ENCODE assay signal across 9 cellular contexts in the genomic region with DNA sequence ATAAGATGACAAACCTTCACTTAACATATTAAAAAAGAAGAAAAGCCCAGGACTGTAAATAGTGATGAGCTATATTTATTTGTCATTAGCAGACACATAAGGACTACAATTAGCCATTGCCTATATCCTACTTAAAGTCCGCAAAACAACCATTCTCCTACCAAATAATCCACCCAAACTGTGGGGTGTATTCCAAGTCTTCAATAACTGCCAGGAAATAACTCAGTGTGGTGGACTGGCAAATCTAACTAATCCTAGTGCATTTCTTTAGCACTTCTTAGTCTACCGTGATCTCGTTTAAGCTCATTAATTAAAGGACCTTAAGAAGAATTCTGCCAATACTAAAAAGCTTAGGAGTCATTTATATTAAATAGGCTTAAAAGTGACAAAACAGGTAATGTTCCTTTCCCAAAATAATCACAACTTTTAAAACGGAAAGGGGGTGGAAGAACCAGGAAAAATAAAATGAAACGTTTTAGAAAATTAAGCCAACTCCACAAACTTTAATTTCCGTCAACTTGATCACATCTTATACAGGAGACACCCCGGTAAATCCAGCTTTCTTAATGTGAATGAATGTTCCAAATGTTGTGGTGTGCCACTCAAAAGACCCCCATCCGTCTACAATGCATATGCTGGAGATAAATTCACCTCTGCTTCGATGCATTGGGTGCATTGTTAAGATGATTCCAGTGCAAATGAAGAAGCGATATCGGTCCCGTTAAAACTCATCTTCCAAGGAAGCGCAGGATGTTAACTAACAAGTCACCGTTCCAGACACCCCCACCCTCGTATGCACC. TPM values are rescaled to one million over a fixed set of nuclear protein-coding genes. Genes with fewer than 3 reads are reported as not detected.
DNase-seq lines count a peak whose midpoint lies in the region; ATAC-seq, FAIRE-seq and TF ChIP-seq lines count a peak whose summit lies in the region.
"Had no signal": no experiment of that assay in that cellular context is flagged by ENCODE, and none has a peak within 500 bp of the region (broad histone marks: within the 10 kb centered on the region; RNA-seq: fewer than 3 reads in every experiment).

No MANE protein-coding gene starts in this region.

- H3K36me3 ChIP-seq in kidney (ENCODE audit: control insufficient read depth in 1 of 2, insufficient read depth in 2 of 2, low read length in 2 of 2) (no peaks in the 10 kb centered on the region), subcutaneous abdominal adipose tissue (ENCODE audit: control insufficient read depth in 5 of 5, insufficient read depth in 5 of 5, low read length in 5 of 5) (no peaks in the 10 kb centered on the region)

- H3K4me3 ChIP-seq in Jurkat, Clone E6-1 (ENCODE audit: low read length), result peak overlapping the region; percentile 66
- peak overlapping the region; percentile 84 to 85 for H3K4me3 ChIP-seq in kidney (ENCODE audit: low read length in 2 of 2)
- H3K4me3 ChIP-seq in subcutaneous abdominal adipose tissue (ENCODE audit: low read depth in 1 of 5, low read length in 5 of 5), result peak overlapping the region; percentile 67 to 91 (median 86)
- H3K4me3 ChIP-seq: K562 had no signal

- H3K4me3 Mint-ChIP-seq in activated T-helper 1 cell treated with anti-CD3 and anti-CD28 coated beads, Interleukin-12 subunit alpha, Interleukin-12 subunit beta, Interleukin-2, Interleukin-4 antibody, amounts not matched to agents 30 ng/mL and 10 ng/mL and 1 ng/mL, durations not matched to agents 14 hours and 24 hours and 36 hours, result peak overlapping the region; percentile 39
- no peak overlapping the region for H3K4me3 Mint-ChIP-seq in MCF 10A (ENCODE audit: unreplicated experiment)
- H3K4me3 Mint-ChIP-seq in activated CD4-positive, alpha-beta memory T cell treated with anti-CD3 and anti-CD28 coated beads, Interleukin-2, amount 10 ng/mL, durations not matched to agents 7 days and 5 days, result no peak overlapping the region

- no TSS peak for BruUV-seq in MCF 10A (replicated peaks; lab: Mats Ljungman, UMichigan)

- DNase-seq in Jurkat, Clone E6-1 (ENCODE audit: low read depth, low spot score), result no peak
- DNase-seq in activated T-helper 1 cell treated with anti-CD3 and anti-CD28 coated beads, Interleukin-12 subunit alpha, Interleukin-12 subunit beta, Interleukin-2, Interleukin-4 antibody, amounts not matched to agents 30 ng/mL and 10 ng/mL and 1 ng/mL, durations not matched to agents 14 hours and 24 hours and 36 hours (ENCODE audit: low spot score), result no peak
- DNase-seq in kidney (no peak), MCF 10A (ENCODE audit: unreplicated experiment) (no peak)
- DNase-seq in activated CD4-positive, alpha-beta memory T cell treated with anti-CD3 and anti-CD28 coated beads, Interleukin-2, amount 10 ng/mL, durations not matched to agents 7 days and 5 days, result no peak

- CTCF ChIA-PET in MCF 10A (lab: Yijun Ruan, JAX), result interaction anchor here (0.9 kb wide), 1 partner anchor 389 kb away, joined by 3 read pairs; no protein-coding TSS in a partner anchor
- CTCF ChIA-PET in activated CD4-positive, alpha-beta memory T cell treated with anti-CD3 and anti-CD28 coated beads, Interleukin-2, amount 10 ng/mL, durations not matched to agents 7 days and 5 days (lab: Charles Lee), result no interaction called here

- peak overlapping the region; percentile 5 to 43 for H3K9ac ChIP-seq in kidney (ENCODE audit: low read length in 2 of 2)
- peak overlapping the region; percentile 23 to 77 (median 71) for H3K9ac ChIP-seq in subcutaneous abdominal adipose tissue (ENCODE audit: low read length in 5 of 5)

- H3K27ac ChIP-seq in kidney (ENCODE audit: low read depth in 2 of 2, low read length in 2 of 2) (no peak overlapping the region), subcutaneous abdominal adipose tissue (ENCODE audit: low read depth, low read length) (peak overlapping the region; percentile 94)

- POLR2A ChIA-PET in MCF 10A (lab: Yijun Ruan, JAX), result no interaction called here
- POLR2A ChIA-PET in activated CD4-positive, alpha-beta memory T cell treated with anti-CD3 and anti-CD28 coated beads, Interleukin-2, amount 10 ng/mL, durations not matched to agents 7 days and 5 days (lab: Charles Lee), result no interaction called here

- no peak for ATAC-seq in GM21619 (IDR thresholded peaks at IDR 0.05; ENCODE audit: unreplicated experiment)
- ATAC-seq: activated CD4-positive, CD25-positive, alpha-beta regulatory T cell treated with anti-CD3 and anti-CD28 coated beads, Interleukin-2, amount 50 U/mL, for 24 hours; K562 had no signal

- peaks cover 0 to 4% (median 0%) of the 10 kb centered on the region in 5 donors for H3K27me3 ChIP-seq in subcutaneous abdominal adipose tissue (ENCODE audit: control insufficient read depth in 5 of 5, insufficient read depth in 4 of 5, low read length in 5 of 5)

- FAIRE-seq in kidney (lab: Jason Lieb, UNC), result no peak
- FAIRE-seq: K562 had no signal

- no peak overlapping the region for H3K27ac Mint-ChIP-seq in activated T-helper 1 cell treated with anti-CD3 and anti-CD28 coated beads, Interleukin-12 subunit alpha, Interleukin-12 subunit beta, Interleukin-2, Interleukin-4 antibody, amounts not matched to agents 30 ng/mL and 10 ng/mL and 1 ng/mL, durations not matched to agents 14 hours and 24 hours and 36 hours
- no peak overlapping the region for H3K27ac Mint-ChIP-seq in MCF 10A (ENCODE audit: low read depth, unreplicated experiment)
- no peak overlapping the region for H3K27ac Mint-ChIP-seq in activated CD4-positive, alpha-beta memory T cell treated with anti-CD3 and anti-CD28 coated beads, Interleukin-2, amount 10 ng/mL, durations not matched to agents 7 days and 5 days

- TF ChIP-seq CTCF in kidney (IDR thresholded peaks at IDR 0.05; ENCODE audit: borderline replicate concordance, extremely low read depth, insufficient read depth) (no peak), MCF 10A (IDR thresholded peaks at IDR 0.05; ENCODE audit: unreplicated experiment) (no peak)

- H3K4me1 ChIP-seq in kidney (ENCODE audit: control insufficient read depth in 1 of 2, insufficient read depth in 1 of 2, low read depth in 1 of 2, low read length in 2 of 2) (no peaks in the 10 kb centered on the region), subcutaneous abdominal adipose tissue (ENCODE audit: control insufficient read depth in 5 of 5, insufficient read depth in 5 of 5, low read length in 5 of 5) (peaks cover 0 to 15% (median 13%) of the 10 kb centered on the region in 5 donors)

- H3K27me3 Mint-ChIP-seq in activated T-helper 1 cell treated with anti-CD3 and anti-CD28 coated beads, Interleukin-12 subunit alpha, Interleukin-12 subunit beta, Interleukin-2, Interleukin-4 antibody, amounts not matched to agents 30 ng/mL and 10 ng/mL and 1 ng/mL, durations not matched to agents 14 hours and 24 hours and 36 hours (ENCODE audit: insufficient read depth), result peaks cover 26% of the 10 kb centered on the region
- H3K27me3 Mint-ChIP-seq in MCF 10A (ENCODE audit: insufficient read depth, unreplicated experiment), result peaks cover 24% of the 10 kb centered on the region
- H3K27me3 Mint-ChIP-seq in activated CD4-positive, alpha-beta memory T cell treated with anti-CD3 and anti-CD28 coated beads, Interleukin-2, amount 10 ng/mL, durations not matched to agents 7 days and 5 days, result peaks cover 20% of the 10 kb centered on the region

- intact Hi-C loops in activated T-helper 1 cell treated with anti-CD3 and anti-CD28 coated beads, Interleukin-12 subunit alpha, Interleukin-12 subunit beta, Interleukin-2, Interleukin-4 antibody, amounts not matched to agents 30 ng/mL and 10 ng/mL and 1 ng/mL, durations not matched to agents 14 hours and 24 hours and 36 hours (cut with micrococcal nuclease), result no loop called here
- intact Hi-C loops in kidney (cut with DNase I) (no loop called here), MCF 10A (cut with micrococcal nuclease) (no loop called here)

- no peaks in the 10 kb centered on the region for H3K4me1 Mint-ChIP-seq in activated T-helper 1 cell treated with anti-CD3 and anti-CD28 coated beads, Interleukin-12 subunit alpha, Interleukin-12 subunit beta, Interleukin-2, Interleukin-4 antibody, amounts not matched to agents 30 ng/mL and 10 ng/mL and 1 ng/mL, durations not matched to agents 14 hours and 24 hours and 36 hours (ENCODE audit: low read depth)
- no peaks in the 10 kb centered on the region for H3K4me1 Mint-ChIP-seq in MCF 10A (ENCODE audit: insufficient read depth, unreplicated experiment)
- no peaks in the 10 kb centered on the region for H3K4me1 Mint-ChIP-seq in activated CD4-positive, alpha-beta memory T cell treated with anti-CD3 and anti-CD28 coated beads, Interleukin-2, amount 10 ng/mL, durations not matched to agents 7 days and 5 days

- no peaks in the 10 kb centered on the region for H3K9me3 ChIP-seq in kidney (ENCODE audit: control insufficient read depth in 1 of 2, low read length in 2 of 2)
- H3K9me3 ChIP-seq in subcutaneous abdominal adipose tissue (ENCODE audit: control insufficient read depth in 5 of 5, low read length in 5 of 5), result no peaks in the 10 kb centered on the region

- H3K36me3 Mint-ChIP-seq in activated T-helper 1 cell treated with anti-CD3 and anti-CD28 coated beads, Interleukin-12 subunit alpha, Interleukin-12 subunit beta, Interleukin-2, Interleukin-4 antibody, amounts not matched to agents 30 ng/mL and 10 ng/mL and 1 ng/mL, durations not matched to agents 14 hours and 24 hours and 36 hours (ENCODE audit: low read depth), result no peaks in the 10 kb centered on the region
- H3K36me3 Mint-ChIP-seq in MCF 10A (ENCODE audit: insufficient read depth, unreplicated experiment), result no peaks in the 10 kb centered on the region
- no peaks in the 10 kb centered on the region for H3K36me3 Mint-ChIP-seq in activated CD4-positive, alpha-beta memory T cell treated with anti-CD3 and anti-CD28 coated beads, Interleukin-2, amount 10 ng/mL, durations not matched to agents 7 days and 5 days (ENCODE audit: low read depth)

- no peaks in the 10 kb centered on the region for H3K9me3 Mint-ChIP-seq in activated T-helper 1 cell treated with anti-CD3 and anti-CD28 coated beads, Interleukin-12 subunit alpha, Interleukin-12 subunit beta, Interleukin-2, Interleukin-4 antibody, amounts not matched to agents 30 ng/mL and 10 ng/mL and 1 ng/mL, durations not matched to agents 14 hours and 24 hours and 36 hours
- no peaks in the 10 kb centered on the region for H3K9me3 Mint-ChIP-seq in MCF 10A (ENCODE audit: unreplicated experiment)
- peaks cover 4% of the 10 kb centered on the region for H3K9me3 Mint-ChIP-seq in activated CD4-positive, alpha-beta memory T cell treated with anti-CD3 and anti-CD28 coated beads, Interleukin-2, amount 10 ng/mL, durations not matched to agents 7 days and 5 days

RNA-seq across cellular contexts. Expression of gene NOVA1, which starts 1.7 kb away (rescaled TPM):
- 8.4 TPM for polyA plus RNA-seq in Jurkat, Clone E6-1 (2012; ENCODE audit: insufficient read depth, insufficient read length)
- total RNA-seq in activated T-helper 1 cell treated with anti-CD3 and anti-CD28 coated beads, Interleukin-12 subunit alpha, Interleukin-12 subunit beta, Interleukin-2, Interleukin-4 antibody, amounts not matched to agents 30 ng/mL and 10 ng/mL and 1 ng/mL, durations not matched to agents 14 hours and 24 hours and 36 hours, result 0.13 TPM in 1 of 2 replicates, not detected in the other
- total RNA-seq in kidney, result 15.0 TPM
- 10.2 TPM for polyA plus RNA-seq in kidney (ENCODE audit: insufficient read depth, low read depth, low replicate concordance)
- not detected in 2 replicates for total RNA-seq in MCF 10A (2022)
- not detected for total RNA-seq in activated CD4-positive, alpha-beta memory T cell treated with anti-CD3 and anti-CD28 coated beads, Interleukin-2, amount 10 ng/mL, durations not matched to agents 7 days and 5 days
- total RNA-seq: K562 had no signal

Comparison
In these comparisons a context has a peak if more than half of its experiments do, and no peak if none do; other contexts are left out.
1. RNA of gene NOVA1, which starts 1.7 kb away (total RNA-seq): 15.0 TPM in kidney (single experiment); 0.13 TPM in activated T-helper 1 cell treated with anti-CD3 and anti-CD28 coated beads, Interleukin-12 subunit alpha, Interleukin-12 subunit beta, Interleukin-2, Interleukin-4 antibody, amounts not matched to agents 30 ng/mL and 10 ng/mL and 1 ng/mL, durations not matched to agents 14 hours and 24 hours and 36 hours, not detected in MCF 10A and not detected in activated CD4-positive, alpha-beta memory T cell treated with anti-CD3 and anti-CD28 coated beads, Interleukin-2, amount 10 ng/mL, durations not matched to agents 7 days and 5 days; every median in the first group is over 10 times any median in the second.
2. Peak in every context shown above with its lines, with median percentiles within 50 percentile points of each other: H3K4me3 ChIP-seq.